In the genomic region with DNA sequence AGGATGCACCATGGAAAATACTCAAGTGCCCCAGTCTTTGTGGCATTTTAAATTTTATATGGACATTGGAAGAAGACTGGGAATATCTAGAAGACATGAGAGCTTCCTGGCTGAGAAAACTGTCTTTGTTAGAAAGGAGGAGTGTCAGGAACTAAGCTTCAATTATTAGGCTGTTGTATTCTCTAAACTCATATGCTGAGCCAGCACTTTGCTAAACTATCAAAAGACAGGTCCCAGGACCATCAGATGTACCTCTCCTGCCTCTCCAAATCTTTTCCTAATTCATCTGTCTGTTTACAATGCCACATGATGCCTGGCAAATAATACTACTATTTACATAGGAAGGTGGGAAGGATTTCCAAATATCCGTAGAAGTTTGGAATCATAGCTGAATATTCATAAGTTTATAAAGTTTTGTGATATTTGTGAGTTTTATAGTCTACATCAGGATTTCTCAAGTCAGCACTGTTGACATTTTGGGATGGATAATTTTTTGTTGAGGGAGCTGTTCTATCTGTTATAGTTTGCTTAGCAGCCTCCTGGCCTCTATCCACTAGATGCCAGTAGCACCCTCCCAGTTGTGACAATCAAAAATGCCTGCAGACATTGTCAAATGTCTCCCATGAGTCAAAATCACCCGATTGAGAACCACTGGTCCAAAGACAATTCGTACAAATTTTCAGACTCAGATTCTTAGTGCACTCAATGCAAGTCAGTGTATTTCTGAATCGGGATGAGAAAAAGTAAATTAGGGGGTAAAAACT, we compare ENCODE assay signal across 17 cellular contexts.
DNase-seq lines count a peak whose midpoint lies in the region; ATAC-seq, FAIRE-seq and TF ChIP-seq lines count a peak whose summit lies in the region.
"Had no signal": no experiment of that assay in that cellular context is flagged by ENCODE, and none has a peak within 500 bp of the region (broad histone marks: within the 10 kb centered on the region; RNA-seq: fewer than 3 reads in every experiment).

No MANE protein-coding gene starts in this region.

- peaks cover 3% of the 10 kb centered on the region for H3K36me3 Mint-ChIP-seq in neural progenitor cell

- no TSS peak for BruUV-seq in K562 (replicated peaks; lab: Mats Ljungman, UMichigan)
- no TSS peak for BruUV-seq in PC-9 (replicated peaks; lab: Mats Ljungman, UMichigan)

- H3K4me3 Mint-ChIP-seq in neural progenitor cell = no peak overlapping the region
- H3K4me3 Mint-ChIP-seq: dendritic cell treated with granulocyte-macrophage colony-stimulating factor and Interleukin-4, amounts not matched to agents 40 ng/mL and 50 ng/mL, for 4 days; stimulated activated naive CD8-positive, alpha-beta T cell treated with anti-CD3 and anti-CD28 coated beads, Interleukin-15, Interleukin-2, amounts not matched to agents 100 ng/mL and 50 ng/mL, for 24 hours had no signal

- CTCF ChIA-PET in K562 (lab: Yijun Ruan, JAX; ENCODE audit: low intra/inter-chr PET ratio) = no interaction called here
- CTCF ChIA-PET in PC-9 (lab: Charles Lee) = no interaction called here

- no peaks in the 10 kb centered on the region for H3K4me1 Mint-ChIP-seq in neural progenitor cell

- TF ChIP-seq CTCF in LNCaP clone FGC (IDR thresholded peaks at IDR 0.05; ENCODE audit: control insufficient read depth, extremely low read depth, insufficient read depth) (peak; percentile 59), K562 (IDR thresholded peaks at IDR 0.05 in 2 of 3, conservative IDR thresholded peaks at IDR 0.05 in 1 of 3; ENCODE audit: insufficient read depth in 2 of 3, low read depth in 1 of 3, low read length in 3 of 3) (no peak; a peak in 1 of 6 replicates), neural progenitor cell (IDR thresholded peaks at IDR 0.05) (peak; percentile 29), PC-9 (conservative IDR thresholded peaks at IDR 0.05) (no peak)

- no peaks in the 10 kb centered on the region for H3K9me3 Mint-ChIP-seq in neural progenitor cell
- H3K9me3 Mint-ChIP-seq: dendritic cell treated with granulocyte-macrophage colony-stimulating factor and Interleukin-4, amounts not matched to agents 40 ng/mL and 50 ng/mL, for 4 days; stimulated activated naive CD8-positive, alpha-beta T cell treated with anti-CD3 and anti-CD28 coated beads, Interleukin-15, Interleukin-2, amounts not matched to agents 100 ng/mL and 50 ng/mL, for 24 hours had no signal

- TF ChIP-seq RAD21 in K562 (CRISPR knock-in tag; conservative IDR thresholded peaks at IDR 0.05 in 1 of 2, IDR thresholded peaks at IDR 0.05 in 1 of 2) = no peak

- TF ChIP-seq EP300 in K562 (IDR thresholded peaks at IDR 0.05; ENCODE audit: low read length) = no peak

- no peak overlapping the region for H2AFZ ChIP-seq in K562 (ENCODE audit: low read depth, low read length)
- no peak overlapping the region for H2AFZ ChIP-seq in neural progenitor cell (replicated peaks)
- H2AFZ ChIP-seq in PC-9 = no peak overlapping the region

- 53% methylated on average over 4 of the region's 4 CpGs for WGBS in K562 (ENCODE audit: insufficient coverage, low coverage, missing lambda C conversion rate)

- H3K27me3 Mint-ChIP-seq in neural progenitor cell (ENCODE audit: insufficient read depth, low read depth) = no peaks in the 10 kb centered on the region
- H3K27me3 Mint-ChIP-seq: dendritic cell treated with granulocyte-macrophage colony-stimulating factor and Interleukin-4, amounts not matched to agents 40 ng/mL and 50 ng/mL, for 4 days; stimulated activated naive CD8-positive, alpha-beta T cell treated with anti-CD3 and anti-CD28 coated beads, Interleukin-15, Interleukin-2, amounts not matched to agents 100 ng/mL and 50 ng/mL, for 24 hours had no signal

- H3K27ac Mint-ChIP-seq in neural progenitor cell = no peak overlapping the region
- H3K27ac Mint-ChIP-seq: dendritic cell treated with granulocyte-macrophage colony-stimulating factor and Interleukin-4, amounts not matched to agents 40 ng/mL and 50 ng/mL, for 4 days; stimulated activated naive CD8-positive, alpha-beta T cell treated with anti-CD3 and anti-CD28 coated beads, Interleukin-15, Interleukin-2, amounts not matched to agents 100 ng/mL and 50 ng/mL, for 24 hours had no signal

- in situ Hi-C loops in K562 (cut with MboI) = no loop called here

- no peak overlapping the region for H3K4me2 ChIP-seq in K562 (ENCODE audit: insufficient read depth, low read length)
- no peak overlapping the region for H3K4me2 ChIP-seq in neural progenitor cell
- no peak overlapping the region for H3K4me2 ChIP-seq in PC-9

- H3K27me3 ChIP-seq in K562 (ENCODE audit: control insufficient read depth in 2 of 2, insufficient read depth in 2 of 2, low read length in 2 of 2) (no peaks in the 10 kb centered on the region), neural progenitor cell (no peaks in the 10 kb centered on the region), PC-9 (ENCODE audit: insufficient read depth, low read depth) (no peaks in the 10 kb centered on the region)

- FAIRE-seq in K562 (lab: Jason Lieb, UNC) = no peak

- no peak overlapping the region for H3K4me3 ChIP-seq in LNCaP clone FGC (ENCODE audit: low read depth, low read length)
- H3K4me3 ChIP-seq in K562 = no peak overlapping the region
- no peak overlapping the region for H3K4me3 ChIP-seq in neural progenitor cell
- no peak overlapping the region for H3K4me3 ChIP-seq in PC-9
- H3K4me3 ChIP-seq: lung, skin epidermis had no signal

- H3K27ac ChIP-seq in K562 (ENCODE audit: extremely low read depth, low read depth, low read length) (no peak overlapping the region), neural progenitor cell (no peak overlapping the region), PC-9 (no peak overlapping the region)
- H3K27ac ChIP-seq: skin epidermis had no signal

- POLR2A ChIA-PET in K562 (lab: Yijun Ruan, JAX) = no interaction called here
- POLR2A ChIA-PET in PC-9 (lab: Charles Lee; ENCODE audit: unreplicated experiment) = no interaction called here

- no peaks in the 10 kb centered on the region for H3K36me3 ChIP-seq in K562 (ENCODE audit: control insufficient read depth, insufficient read depth, low read length)
- H3K36me3 ChIP-seq in neural progenitor cell = no peaks in the 10 kb centered on the region
- no peaks in the 10 kb centered on the region for H3K36me3 ChIP-seq in PC-9 (ENCODE audit: low read depth)

- no peaks in the 10 kb centered on the region for H3K9me2 ChIP-seq in PC-9 (ENCODE audit: insufficient read depth)

- no peaks in the 10 kb centered on the region for H3K9me1 ChIP-seq in K562 (ENCODE audit: control insufficient read depth, insufficient read depth, low read length)

- ATAC-seq in K562 = no peak
- ATAC-seq in HG02884 (IDR thresholded peaks at IDR 0.05; ENCODE audit: unreplicated experiment) = no peak

- DNase-seq in NCI-H1417 (lab: John Stamatoyannopoulos, UW) (peak in 2 of 3 experiments; percentile 1 to 45), NCI-H1417 treated with DMSO at 0.1 percent for 48 hours (lab: John Stamatoyannopoulos, UW) (no peak), LNCaP clone FGC (ENCODE audit: low read depth) (peak; percentile 11), K562 (ENCODE audit: extremely low read depth in 1 of 4, low spot score in 3 of 4) (no peak), neural progenitor cell (ENCODE audit: low spot score) (peak; percentile 3), PC-9 (no peak), occipital lobe (lab: John Stamatoyannopoulos, UW) (no peak)
- DNase-seq: activated CD8-positive, alpha-beta memory T cell treated with anti-CD3 and anti-CD28 coated beads for 24 hours; activated effector memory CD4-positive, alpha-beta T cell treated with anti-CD3 and anti-CD28 coated beads, Interleukin-2, amount 50 U/mL, for 16 hours; Caco-2; NCI-H1105; NCI-H526 had no signal

- H3K4me1 ChIP-seq in K562 (replicated peaks in 1 of 2; ENCODE audit: control insufficient read depth in 2 of 2, insufficient read depth in 2 of 2, low read length in 2 of 2) = no peaks in the 10 kb centered on the region
- no peaks in the 10 kb centered on the region for H3K4me1 ChIP-seq in neural progenitor cell
- no peaks in the 10 kb centered on the region for H3K4me1 ChIP-seq in PC-9 (replicated peaks; ENCODE audit: insufficient read depth)
- H3K4me1 ChIP-seq: Caco-2 had no signal

- H3K9ac ChIP-seq in K562 (ENCODE audit: insufficient read depth in 1 of 2, low read depth in 2 of 2, low read length in 2 of 2) = no peak overlapping the region
- H3K9ac ChIP-seq in neural progenitor cell = no peak overlapping the region

- H3K9me3 ChIP-seq in K562 (replicated peaks; ENCODE audit: control insufficient read depth, insufficient read depth, low read depth, low read length) (no peaks in the 10 kb centered on the region), neural progenitor cell (ENCODE audit: low read depth) (no peaks in the 10 kb centered on the region), PC-9 (ENCODE audit: insufficient read depth, low read depth) (no peaks in the 10 kb centered on the region)
- H3K9me3 ChIP-seq: Caco-2 had no signal

- intact Hi-C loops in K562 (cut with micrococcal nuclease) (no loop called here), PC-9 (cut with micrococcal nuclease; ENCODE audit: unreplicated experiment) (no loop called here)

- TF ChIP-seq POLR2A in K562 (conservative IDR thresholded peaks at IDR 0.05) = no peak

- no peaks in the 10 kb centered on the region for H4K20me1 ChIP-seq in K562 (replicated peaks; ENCODE audit: control insufficient read depth, insufficient read depth, low read length)
- H4K20me1 ChIP-seq in neural progenitor cell (ENCODE audit: low read depth) = no peaks in the 10 kb centered on the region
- H4K20me1 ChIP-seq in PC-9 (ENCODE audit: insufficient read depth) = no peaks in the 10 kb centered on the region

- no peaks in the 10 kb centered on the region for H3K79me2 ChIP-seq in K562 (ENCODE audit: control insufficient read depth, insufficient read depth, low read length)
- no peaks in the 10 kb centered on the region for H3K79me2 ChIP-seq in neural progenitor cell (ENCODE audit: low read depth)
- H3K79me2 ChIP-seq in PC-9 (ENCODE audit: low read depth) = no peaks in the 10 kb centered on the region

- H3F3A ChIP-seq in neural progenitor cell (ENCODE audit: low read depth) (no peaks in the 10 kb centered on the region), PC-9 (ENCODE audit: insufficient read depth, low read depth) (no peaks in the 10 kb centered on the region)

TF ChIP-seq in K562, 482 proteins besides CTCF, POLR2A, EP300 and RAD21 (continues in another document):
- TF ChIP-seq POLR2AphosphoS2 (IDR thresholded peaks at IDR 0.05; ENCODE audit: low read length) = no peak
- TF ChIP-seq STAT5A (IDR thresholded peaks at IDR 0.05; ENCODE audit: borderline replicate concordance, low read length) = no peak
- no peak for TF ChIP-seq ZNF263 (CRISPR knock-in tag; IDR thresholded peaks at IDR 0.05; ENCODE audit: borderline replicate concordance)

Comparison
In these comparisons a context has a peak if more than half of its experiments do, and no peak if none do; other contexts are left out.
1. DNase-seq: peak in NCI-H1417 (2 of 3), LNCaP clone FGC (single experiment) and neural progenitor cell (single experiment); none in NCI-H1417 treated with DMSO at 0.1 percent for 48 hours (single experiment), K562 (0 of 4), PC-9 (0 of 2) and occipital lobe (single experiment).
2. CTCF ChIP-seq: peak in LNCaP clone FGC (single experiment) and neural progenitor cell (single experiment); none in K562 (0 of 3) and PC-9 (single experiment).